Comparison of ENCODE assay signal across 17 cellular contexts in genomic region chr2:203858176-203858575, GRCh38. TPM values are rescaled to one million over a fixed set of nuclear protein-coding genes. Genes with fewer than 3 reads are reported as not detected.
DNase-seq lines count a peak whose midpoint lies in the region; ATAC-seq, FAIRE-seq and TF ChIP-seq lines count a peak whose summit lies in the region.
"Had no signal": no experiment of that assay in that cellular context is flagged by ENCODE, and none has a peak within 500 bp of the region (broad histone marks: within the 10 kb centered on the region; RNA-seq: fewer than 3 reads in every experiment).

No MANE protein-coding gene starts in this region.

- H3K4me1 Mint-ChIP-seq in activated T-helper 2 cell treated with anti-CD3 and anti-CD28 coated beads, Interferon-gamma antibody, Interleukin-2, Interleukin-4, amounts not matched to agents 10 μg/mL and 5 μg/mL and 100 μg/mL, durations not matched to agents 14 hours and 24 hours and 36 hours (ENCODE audit: low read depth), result peaks cover 83% of the 10 kb centered on the region
- peaks cover 62% of the 10 kb centered on the region for H3K4me1 Mint-ChIP-seq in stimulated activated effector memory CD8-positive, alpha-beta T cell treated with anti-CD3 and anti-CD28 coated beads, Interleukin-12 subunit alpha, Interleukin-12 subunit beta, amount 100 ng/mL, for 72 hours

- TF ChIP-seq POLR2A in HepG2 (IDR thresholded peaks at IDR 0.05; ENCODE audit: insufficient read depth in 1 of 2, low read depth in 2 of 2, low read length in 2 of 2) (no peak), right lobe of liver (IDR thresholded peaks at IDR 0.05) (no peak), lower leg skin (IDR thresholded peaks at IDR 0.05) (no peak)

- no peaks in the 10 kb centered on the region for H3K79me2 ChIP-seq in HepG2 (ENCODE audit: insufficient read depth, low read length)
- H3K79me2 ChIP-seq in MM.1S (ENCODE audit: low read length), result no peaks in the 10 kb centered on the region

- H3K27ac ChIP-seq in HepG2 (ENCODE audit: extremely low read length, insufficient read depth, low read length) (no peak overlapping the region), right lobe of liver (no peak overlapping the region), MM.1S (ENCODE audit: low read length) (peak overlapping the region; percentile 11; the same call in 1 of the 2 replicates)
- H3K27ac ChIP-seq in effector memory CD4-positive, alpha-beta T cell (ENCODE audit: insufficient read depth, low read length, poor library complexity, severe bottlenecking), result no peak overlapping the region
- H3K27ac ChIP-seq: thyroid gland had no signal

- H2AFZ ChIP-seq in HepG2 (ENCODE audit: low read length) (no peak overlapping the region), MM.1S (ENCODE audit: low read length) (no peak overlapping the region)

- no TSS peak for BruUV-seq in HepG2 (replicated peaks; lab: Mats Ljungman, UMichigan)

- H3K36me3 ChIP-seq in HepG2 (replicated peaks in 1 of 2; ENCODE audit: control insufficient read depth in 1 of 2, insufficient read depth in 2 of 2, low read length in 2 of 2) (no peaks in the 10 kb centered on the region), right lobe of liver (no peaks in the 10 kb centered on the region), MM.1S (replicated peaks; ENCODE audit: insufficient read depth, low read length) (no peaks in the 10 kb centered on the region)
- no peaks in the 10 kb centered on the region for H3K36me3 ChIP-seq in effector memory CD4-positive, alpha-beta T cell (ENCODE audit: control insufficient read depth, insufficient read depth, low read length)
- H3K36me3 ChIP-seq: MG63, thyroid gland had no signal

- H3K4me1 ChIP-seq in HepG2 (ENCODE audit: insufficient read depth, low read length) (no peaks in the 10 kb centered on the region), right lobe of liver (no peaks in the 10 kb centered on the region), MM.1S (ENCODE audit: low read length) (peaks cover 68% of the 10 kb centered on the region)
- H3K4me1 ChIP-seq in effector memory CD4-positive, alpha-beta T cell (ENCODE audit: control insufficient read depth, insufficient read depth, low read length, poor library complexity, severe bottlenecking), result peaks cover 7% of the 10 kb centered on the region
- H3K4me1 ChIP-seq: thyroid gland had no signal

- ATAC-seq in HepG2 (no peak), right lobe of liver (no peak)
- ATAC-seq in stimulated activated effector memory CD8-positive, alpha-beta T cell treated with anti-CD3 and anti-CD28 coated beads, Interleukin-12 subunit alpha, Interleukin-12 subunit beta, amount 100 ng/mL, for 72 hours, result peak; percentile 70
- ATAC-seq: Right ventricle myocardium inferior had no signal

- intact Hi-C loops in HepG2 (cut with micrococcal nuclease; ENCODE audit: unreplicated experiment) (no loop called here), right lobe of liver (cut with DNase I) (no loop called here), lower leg skin (cut with DNase I; ENCODE audit: low total_unique reads) (no loop called here)
- intact Hi-C loops in activated T-helper 2 cell treated with anti-CD3 and anti-CD28 coated beads, Interferon-gamma antibody, Interleukin-2, Interleukin-4, amounts not matched to agents 10 μg/mL and 5 μg/mL and 100 μg/mL, durations not matched to agents 14 hours and 24 hours and 36 hours (cut with micrococcal nuclease), result loop anchor here (1.0 kb wide), 1 partner anchor 9 kb away; the partner anchor contains the start of gene CTLA4

- H4K20me1 ChIP-seq in HepG2 (ENCODE audit: insufficient read depth, low read length) (no peaks in the 10 kb centered on the region), MM.1S (ENCODE audit: insufficient read depth, low read length) (no peaks in the 10 kb centered on the region)

- in situ Hi-C loops in HepG2 (cut with HindIII; ENCODE audit: extremely low pct_ligation_motif_present, low pct_unique_long_range_greater_than_20kb), result no loop called here

- H3K36me3 Mint-ChIP-seq in activated T-helper 2 cell treated with anti-CD3 and anti-CD28 coated beads, Interferon-gamma antibody, Interleukin-2, Interleukin-4, amounts not matched to agents 10 μg/mL and 5 μg/mL and 100 μg/mL, durations not matched to agents 14 hours and 24 hours and 36 hours (ENCODE audit: low read depth), result peaks cover 11% of the 10 kb centered on the region
- no peaks in the 10 kb centered on the region for H3K36me3 Mint-ChIP-seq in stimulated activated effector memory CD8-positive, alpha-beta T cell treated with anti-CD3 and anti-CD28 coated beads, Interleukin-12 subunit alpha, Interleukin-12 subunit beta, amount 100 ng/mL, for 72 hours

- H3K4me3 ChIP-seq in HepG2 (replicated peaks in 1 of 3; ENCODE audit: insufficient read depth in 1 of 3, low read depth in 2 of 3, low read length in 3 of 3), result no peak overlapping the region
- no peak overlapping the region for H3K4me3 ChIP-seq in right lobe of liver
- no peak overlapping the region for H3K4me3 ChIP-seq in MM.1S (ENCODE audit: low read length)
- no peak overlapping the region for H3K4me3 ChIP-seq in lower leg skin (ENCODE audit: low read depth, poor library complexity, severe bottlenecking)
- H3K4me3 ChIP-seq in effector memory CD4-positive, alpha-beta T cell (ENCODE audit: insufficient read depth, low read depth, low read length, poor library complexity, severe bottlenecking), result no peak overlapping the region
- H3K4me3 ChIP-seq: MG63, thyroid gland had no signal

- TF ChIP-seq CTCF in HepG2 (CRISPR knock-in tag; IDR thresholded peaks at IDR 0.05) (peak; percentile 13; the same call in 1 of the 2 replicates), right lobe of liver (IDR thresholded peaks at IDR 0.05) (no peak), MM.1S (IDR thresholded peaks at IDR 0.05; ENCODE audit: low read length) (peak; percentile 33), lower leg skin (IDR thresholded peaks at IDR 0.05) (no peak)

- H3K9me2 ChIP-seq in MM.1S (replicated peaks; ENCODE audit: insufficient read depth, low read length), result no peaks in the 10 kb centered on the region

- H3K4me3 Mint-ChIP-seq in activated T-helper 2 cell treated with anti-CD3 and anti-CD28 coated beads, Interferon-gamma antibody, Interleukin-2, Interleukin-4, amounts not matched to agents 10 μg/mL and 5 μg/mL and 100 μg/mL, durations not matched to agents 14 hours and 24 hours and 36 hours (ENCODE audit: low read depth), result no peak overlapping the region
- H3K4me3 Mint-ChIP-seq in stimulated activated effector memory CD8-positive, alpha-beta T cell treated with anti-CD3 and anti-CD28 coated beads, Interleukin-12 subunit alpha, Interleukin-12 subunit beta, amount 100 ng/mL, for 72 hours, result peak overlapping the region; percentile 45

- H3K9ac ChIP-seq in HepG2 (ENCODE audit: insufficient read depth, low read depth, low read length), result no peak overlapping the region
- H3K9ac ChIP-seq in MM.1S (ENCODE audit: low read length), result no peak overlapping the region

- TF ChIP-seq EP300 in HepG2 (IDR thresholded peaks at IDR 0.05; ENCODE audit: low read depth in 2 of 2, low read length in 2 of 2) (no peak), HepG2 (CRISPR knock-in tag; IDR thresholded peaks at IDR 0.05; ENCODE audit: borderline replicate concordance) (no peak)

- POLR2A ChIA-PET in HepG2 (lab: Yijun Ruan, JAX), result no interaction called here

- H3F3A ChIP-seq in MM.1S (ENCODE audit: insufficient read depth, low read length), result peaks cover 44% of the 10 kb centered on the region

- H3K9me3 ChIP-seq in HepG2 (ENCODE audit: low read length), result no peaks in the 10 kb centered on the region
- no peaks in the 10 kb centered on the region for H3K9me3 ChIP-seq in right lobe of liver
- no peaks in the 10 kb centered on the region for H3K9me3 ChIP-seq in MM.1S (replicated peaks; ENCODE audit: insufficient read depth, low read length)
- H3K9me3 ChIP-seq in effector memory CD4-positive, alpha-beta T cell (ENCODE audit: control insufficient read depth, low read length), result no peaks in the 10 kb centered on the region
- H3K9me3 ChIP-seq: thyroid gland had no signal

- H3K27me3 Mint-ChIP-seq in activated T-helper 2 cell treated with anti-CD3 and anti-CD28 coated beads, Interferon-gamma antibody, Interleukin-2, Interleukin-4, amounts not matched to agents 10 μg/mL and 5 μg/mL and 100 μg/mL, durations not matched to agents 14 hours and 24 hours and 36 hours (ENCODE audit: low read depth), result no peaks in the 10 kb centered on the region

- H3K4me2 ChIP-seq in HepG2 (ENCODE audit: low read depth, low read length), result no peak overlapping the region
- peak overlapping the region; percentile 29; the same call in 1 of the 2 replicates for H3K4me2 ChIP-seq in MM.1S (ENCODE audit: low read depth, low read length)

- CTCF ChIA-PET in HepG2 (lab: Yijun Ruan, JAX; ENCODE audit: low intra/inter-chr PET ratio, low total read pairs), result no interaction called here

- DNase-seq in HepG2 (ENCODE audit: low spot score) (no peak), right lobe of liver (no peak), MM.1S (no peak), lower leg skin (ENCODE audit: low spot score in 2 of 2) (no peak), NCI-H524 (lab: John Stamatoyannopoulos, UW) (no peak)
- no peak for DNase-seq in activated T-helper 2 cell treated with anti-CD3 and anti-CD28 coated beads, Interferon-gamma antibody, Interleukin-2, Interleukin-4, amounts not matched to agents 10 μg/mL and 5 μg/mL and 100 μg/mL, durations not matched to agents 14 hours and 24 hours and 36 hours (ENCODE audit: low spot score)
- DNase-seq in stimulated activated effector memory CD8-positive, alpha-beta T cell treated with anti-CD3 and anti-CD28 coated beads, Interleukin-12 subunit alpha, Interleukin-12 subunit beta, amount 100 ng/mL, for 72 hours (ENCODE audit: low spot score in 2 of 2), result peak in 1 of 2 donors; percentile 50
- no peak for DNase-seq in effector memory CD4-positive, alpha-beta T cell
- DNase-seq: cerebellar nuclear complex, DMS153, MG63, T-helper 9 cell, thyroid gland had no signal

- H3K27me3 ChIP-seq in HepG2 (ENCODE audit: control insufficient read depth in 1 of 2, insufficient read depth in 2 of 2, low read length in 2 of 2) (peaks cover 0 to 6% of the 10 kb centered on the region in 2 experiments; a peak in 1 of 5 replicates), right lobe of liver (no peaks in the 10 kb centered on the region), MM.1S (replicated peaks; ENCODE audit: insufficient read depth, low read length) (no peaks in the 10 kb centered on the region)
- no peaks in the 10 kb centered on the region for H3K27me3 ChIP-seq in effector memory CD4-positive, alpha-beta T cell (replicated peaks; ENCODE audit: control insufficient read depth, insufficient read depth, low read length, poor library complexity, severe bottlenecking)
- H3K27me3 ChIP-seq: thyroid gland had no signal

- FAIRE-seq in HepG2 (lab: Jason Lieb, UNC), result no peak

- peak overlapping the region; percentile 67 for H3K27ac Mint-ChIP-seq in activated T-helper 2 cell treated with anti-CD3 and anti-CD28 coated beads, Interferon-gamma antibody, Interleukin-2, Interleukin-4, amounts not matched to agents 10 μg/mL and 5 μg/mL and 100 μg/mL, durations not matched to agents 14 hours and 24 hours and 36 hours
- H3K27ac Mint-ChIP-seq in stimulated activated effector memory CD8-positive, alpha-beta T cell treated with anti-CD3 and anti-CD28 coated beads, Interleukin-12 subunit alpha, Interleukin-12 subunit beta, amount 100 ng/mL, for 72 hours, result peak overlapping the region; percentile 49

- H3K9me3 Mint-ChIP-seq in activated T-helper 2 cell treated with anti-CD3 and anti-CD28 coated beads, Interferon-gamma antibody, Interleukin-2, Interleukin-4, amounts not matched to agents 10 μg/mL and 5 μg/mL and 100 μg/mL, durations not matched to agents 14 hours and 24 hours and 36 hours, result peaks cover 9% of the 10 kb centered on the region
- no peaks in the 10 kb centered on the region for H3K9me3 Mint-ChIP-seq in stimulated activated effector memory CD8-positive, alpha-beta T cell treated with anti-CD3 and anti-CD28 coated beads, Interleukin-12 subunit alpha, Interleukin-12 subunit beta, amount 100 ng/mL, for 72 hours

- TF ChIP-seq RAD21 in HepG2 (CRISPR knock-in tag; IDR thresholded peaks at IDR 0.05), result no peak

- 35% methylated on average over 2 of the region's 2 CpGs for WGBS in HepG2 (ENCODE audit: low lambda C conversion rate)
- 82% methylated on average over 1 of the region's 2 CpGs for WGBS in right lobe of liver (ENCODE audit: insufficient coverage, low coverage, low lambda C conversion rate, missing lambda C conversion rate)
- 92% methylated on average over 2 of the region's 2 CpGs for WGBS in lower leg skin, 2 donors

RNA-seq across cellular contexts. Expression of gene CTLA4, which starts 9.4 kb away (rescaled TPM):
- total RNA-seq in HepG2 (2016; rRNA removed; fragmentation: Illumina TruSeq; extraction: Trizol) (not detected in 2 replicates), right lobe of liver (not detected), lower leg skin (under 1 TPM in 1 of 4 donors, not detected in 3; 0.45 TPM)
- not detected in 2 replicates for total RNA-seq in HepG2 (2016; cell fraction: cytosol; rRNA removed; fragmentation: Illumina TruSeq; extraction: Trizol; ENCODE audit: low read depth)
- 0.04 TPM in 1 of 2 replicates, not detected in the other for total RNA-seq in HepG2 (2016; cell fraction: insoluble cytoplasmic fraction; rRNA removed; fragmentation: Illumina TruSeq; extraction: Trizol)
- total RNA-seq in HepG2 (2016; cell fraction: membrane; rRNA removed; fragmentation: Illumina TruSeq; extraction: Trizol), result not detected in 2 replicates
- total RNA-seq in HepG2 (2016; cell fraction: nucleus; rRNA removed; fragmentation: Illumina TruSeq; extraction: Trizol), result not detected in 2 replicates
- 0.16 TPM in 1 of 2 replicates, not detected in the other for polyA plus RNA-seq in HepG2 (2011; rRNA removed)
- not detected in 2 replicates for polyA plus RNA-seq in HepG2 (2011; cell fraction: cytosol; rRNA removed)
- polyA plus RNA-seq in HepG2 (2011; cell fraction: nucleus; rRNA removed), result 0.32 and 0.40 TPM in 2 replicates
- polyA plus RNA-seq in HepG2 (2012), result 0.15 TPM in 1 of 2 replicates, not detected in the other
- not detected in 2 replicates for polyA plus RNA-seq in HepG2 (2016; cell fraction: cytosol; fragmentation: Illumina TruSeq; extraction: Trizol; ENCODE audit: low read depth)
- 0.14 TPM in 1 of 2 replicates, not detected in the other for polyA plus RNA-seq in HepG2 (2016; cell fraction: insoluble cytoplasmic fraction; fragmentation: Illumina TruSeq; extraction: Trizol; ENCODE audit: low read depth)
- polyA plus RNA-seq in HepG2 (2016; cell fraction: membrane; fragmentation: Illumina TruSeq; extraction: Trizol; ENCODE audit: low read depth), result not detected in 2 replicates
- polyA plus RNA-seq in HepG2 (2016; cell fraction: nucleus; fragmentation: Illumina TruSeq; extraction: Trizol; ENCODE audit: insufficient read depth, low read depth), result 0.31 TPM in 1 of 2 replicates, not detected in the other
- not detected in 2 replicates for polyA minus RNA-seq in HepG2 (2011; rRNA and poly(A)+ RNA removed; ENCODE audit: low replicate concordance)
- polyA minus RNA-seq in HepG2 (2011; cell fraction: cytosol; rRNA and poly(A)+ RNA removed), result not detected in 2 replicates
- not detected in 2 replicates for polyA minus RNA-seq in HepG2 (2011; cell fraction: nucleus; rRNA and poly(A)+ RNA removed)
- 166 and 180 TPM in 2 replicates for total RNA-seq in activated T-helper 2 cell treated with anti-CD3 and anti-CD28 coated beads, Interferon-gamma antibody, Interleukin-2, Interleukin-4, amounts not matched to agents 10 μg/mL and 5 μg/mL and 100 μg/mL, durations not matched to agents 14 hours and 24 hours and 36 hours
- total RNA-seq: glomerular endothelial cell, HT1080, renal cortical epithelial cell had no signal

Comparison
In these comparisons a context has a peak if more than half of its experiments do, and no peak if none do; other contexts are left out.
1. CTCF ChIP-seq: peak in HepG2 (single experiment) and MM.1S (single experiment); none in right lobe of liver (0 of 4) and lower leg skin (0 of 3).
2. RNA of gene CTLA4, which starts 9.4 kb away (total RNA-seq): 166 to 180 TPM in activated T-helper 2 cell treated with anti-CD3 and anti-CD28 coated beads, Interferon-gamma antibody, Interleukin-2, Interleukin-4, amounts not matched to agents 10 μg/mL and 5 μg/mL and 100 μg/mL, durations not matched to agents 14 hours and 24 hours and 36 hours; 0.04 TPM in HepG2, 0.45 TPM in lower leg skin and not detected in right lobe of liver; every median in the first group is over 100 times any median in the second.